Comparison of ENCODE assay signal across 8 cellular contexts in the genomic region with DNA sequence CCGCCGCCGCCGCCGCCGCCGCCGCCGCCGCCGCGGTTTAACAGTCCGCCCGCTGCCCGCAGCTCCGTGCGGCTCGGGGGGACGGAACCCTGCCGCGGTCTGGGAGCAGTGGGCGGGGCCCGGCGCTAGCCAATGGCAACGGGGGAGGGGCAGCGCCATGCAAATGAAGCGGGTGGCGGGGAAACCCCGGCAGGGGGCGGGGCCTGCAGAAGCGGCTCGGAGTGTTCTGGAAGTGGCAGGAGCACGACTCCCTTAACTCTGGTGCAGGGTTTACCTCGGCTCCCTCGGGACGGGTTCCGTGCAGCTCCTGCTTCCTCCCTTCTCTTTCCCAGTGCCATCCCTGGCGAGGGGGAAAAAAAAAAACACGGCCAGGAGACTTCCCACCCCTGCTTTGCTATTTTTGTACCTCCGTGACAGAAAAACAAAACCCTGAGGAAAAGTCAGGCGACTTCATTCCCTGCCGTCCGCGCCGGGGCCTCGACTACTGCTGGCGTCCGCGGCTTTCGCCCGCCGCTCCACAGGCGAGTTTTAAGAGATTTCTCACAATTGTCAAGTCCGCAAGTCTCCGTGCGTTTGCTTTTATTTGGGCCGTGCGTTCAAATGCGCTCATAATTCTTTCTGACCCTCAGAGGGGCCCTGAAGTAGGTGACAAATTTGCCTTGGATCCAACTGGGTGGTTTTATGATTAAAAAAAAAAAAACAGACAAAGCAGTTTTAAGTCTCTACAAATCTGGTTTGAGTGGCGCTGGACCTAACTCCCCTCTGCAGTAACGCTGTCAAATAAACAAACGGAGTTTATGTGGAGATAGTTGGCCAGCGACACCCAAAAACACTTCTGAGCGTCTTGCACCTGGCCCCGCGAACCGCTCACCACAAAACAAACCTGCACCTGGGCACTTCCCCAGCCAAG. TPM values are rescaled to one million over a fixed set of nuclear protein-coding genes. Genes with fewer than 3 reads are reported as not detected.
A peak's percentile ranks its signal among the peaks of the same experiment; 100 is the strongest.
DNase-seq lines count a peak whose midpoint lies in the region; ATAC-seq and TF ChIP-seq lines count a peak whose summit lies in the region.

A gene with protein sequence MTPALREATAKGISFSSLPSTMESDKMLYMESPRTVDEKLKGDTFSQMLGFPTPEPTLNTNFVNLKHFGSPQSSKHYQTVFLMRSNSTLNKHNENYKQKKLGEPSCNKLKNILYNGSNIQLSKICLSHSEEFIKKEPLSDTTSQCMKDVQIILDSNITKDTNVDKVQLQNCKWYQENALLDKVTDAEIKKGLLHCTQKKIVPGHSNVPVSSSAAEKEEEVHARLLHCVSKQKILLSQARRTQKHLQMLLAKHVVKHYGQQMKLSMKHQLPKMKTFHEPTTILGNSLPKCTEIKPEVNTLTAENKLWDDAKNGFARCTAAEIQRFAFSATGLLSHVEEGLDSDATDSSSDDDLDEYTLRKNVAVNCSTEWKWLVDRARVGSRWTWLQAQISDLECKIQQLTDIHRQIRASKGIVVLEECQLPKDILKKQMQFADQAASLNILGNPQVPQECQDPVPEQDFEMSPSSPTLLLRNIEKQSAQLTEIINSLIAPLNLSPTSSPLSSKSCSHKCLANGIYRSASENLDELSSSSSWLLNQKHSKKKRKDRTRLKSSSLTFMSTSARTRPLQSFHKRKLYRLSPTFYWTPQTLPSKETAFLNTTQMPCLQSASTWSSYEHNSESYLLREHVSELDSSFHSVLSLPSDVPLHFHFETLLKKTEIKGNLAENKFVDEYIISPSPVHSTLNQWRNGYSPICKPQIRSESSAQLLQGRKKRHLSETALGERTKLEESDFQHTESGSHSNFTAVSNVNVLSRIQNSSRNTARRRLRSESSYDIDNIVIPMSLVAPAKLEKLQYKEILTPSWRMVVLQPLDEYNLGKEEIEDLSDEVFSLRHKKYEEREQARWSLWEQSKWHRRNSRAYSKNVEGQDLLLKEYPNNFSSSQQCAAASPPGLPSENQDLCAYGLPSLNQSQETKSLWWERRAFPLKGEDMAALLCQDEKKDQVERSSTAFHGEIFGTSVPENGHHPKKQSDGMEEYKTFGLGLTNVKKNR (minus strand): TSS at position 101 of the 910 bp plus-strand sequence. CDS start 16,827 bp downstream, outside the sequence.

- H3K4me2 ChIP-seq in BLaER1 treated with 17β-estradiol and CSF1 and Interleukin-3, amounts not matched to agents 10 nM and 100 nM = peak within 1 kb of the TSS; percentile 80 to 97 (median 88)

- H3K36me3 ChIP-seq in BLaER1 treated with 17β-estradiol and CSF1 and Interleukin-3, amounts not matched to agents 10 nM and 100 nM = no peaks in the 10 kb centered on the region
- no peaks in the 10 kb centered on the region for H3K36me3 ChIP-seq in left lung

- intact Hi-C loops in left lung (cut with DNase I) = no loop called here

- H4K20me1 ChIP-seq in BLaER1 treated with 17β-estradiol and CSF1 and Interleukin-3, amounts not matched to agents 10 nM and 100 nM = no peaks in the 10 kb centered on the region

- H3K27me3 ChIP-seq in BLaER1 treated with 17β-estradiol and CSF1 and Interleukin-3, amounts not matched to agents 10 nM and 100 nM = no peaks in the 10 kb centered on the region
- H3K27me3 ChIP-seq in left lung = no peaks in the 10 kb centered on the region

- no peak for TF ChIP-seq CTCF in left lung (IDR thresholded peaks at IDR 0.05)

- no peaks in the 10 kb centered on the region for H3K9me3 ChIP-seq in BLaER1 treated with 17β-estradiol and CSF1 and Interleukin-3, amounts not matched to agents 10 nM and 100 nM (replicated peaks in 1 of 11)
- H3K9me3 ChIP-seq in left lung = no peaks in the 10 kb centered on the region

- ATAC-seq in GM19351 (IDR thresholded peaks at IDR 0.05; ENCODE audit: unreplicated experiment) = peak; percentile 66
- peak; percentile 60 for ATAC-seq in HG03520 (IDR thresholded peaks at IDR 0.05; ENCODE audit: unreplicated experiment)
- peak; percentile 92 for ATAC-seq in left lung

- peak within 1 kb of the TSS; percentile 92 to 99 (median 99) for H3K9ac ChIP-seq in BLaER1 treated with 17β-estradiol and CSF1 and Interleukin-3, amounts not matched to agents 10 nM and 100 nM

- peak; percentile 87 for DNase-seq in NCI-H526 treated with DMSO at 0.1 percent for 48 hours (lab: John Stamatoyannopoulos, UW)
- DNase-seq in activated CD4-positive, alpha-beta T cell treated with anti-CD3 and anti-CD28 coated beads, Interleukin-2, amount 50 U/mL, for 1 hour = peak; percentile 97
- DNase-seq in dedifferentiated amniotic fluid mesenchymal stem cell (ENCODE audit: extremely low spot score) = peak; percentile 93
- DNase-seq in left lung = peak; percentile 99
- DNase-seq in stimulated activated CD4-positive, alpha-beta T cell treated with anti-CD3 and anti-CD28 coated beads, Interleukin-2, amount 100 ng/mL, for 4 hours (ENCODE audit: low read depth) = peak; percentile 95

- peak within 1 kb of the TSS; percentile 94 to 100 (median 96) for H3K27ac ChIP-seq in BLaER1 treated with 17β-estradiol and CSF1 and Interleukin-3, amounts not matched to agents 10 nM and 100 nM
- peak within 1 kb of the TSS; percentile 99 to 100 for H3K27ac ChIP-seq in left lung

- peaks cover 17 to 40% (median 29%) of the 10 kb centered on the region in 10 experiments for H3K4me1 ChIP-seq in BLaER1 treated with 17β-estradiol and CSF1 and Interleukin-3, amounts not matched to agents 10 nM and 100 nM
- H3K4me1 ChIP-seq in left lung = peaks cover 9 to 40% of the 10 kb centered on the region in 2 donors

- peak within 1 kb of the TSS; percentile 63 to 88 (median 74) for H3K4me3 ChIP-seq in BLaER1 treated with 17β-estradiol and CSF1 and Interleukin-3, amounts not matched to agents 10 nM and 100 nM
- peak within 1 kb of the TSS; percentile 72 to 76 for H3K4me3 ChIP-seq in left lung

RNA-seq across cellular contexts. Expression of the gene that starts here (rescaled TPM):
- total RNA-seq in left lung = 10 to 100 TPM; 29.6 to 31.5 TPM

Comparison
In these comparisons a context has a peak if more than half of its experiments do, and no peak if none do; other contexts are left out.
1. Peak in every context shown above with its lines: DNase-seq, ATAC-seq, H3K4me3 ChIP-seq and H3K27ac ChIP-seq.